Comparison of ENCODE assay signal across 10 cellular contexts in the genomic region with DNA sequence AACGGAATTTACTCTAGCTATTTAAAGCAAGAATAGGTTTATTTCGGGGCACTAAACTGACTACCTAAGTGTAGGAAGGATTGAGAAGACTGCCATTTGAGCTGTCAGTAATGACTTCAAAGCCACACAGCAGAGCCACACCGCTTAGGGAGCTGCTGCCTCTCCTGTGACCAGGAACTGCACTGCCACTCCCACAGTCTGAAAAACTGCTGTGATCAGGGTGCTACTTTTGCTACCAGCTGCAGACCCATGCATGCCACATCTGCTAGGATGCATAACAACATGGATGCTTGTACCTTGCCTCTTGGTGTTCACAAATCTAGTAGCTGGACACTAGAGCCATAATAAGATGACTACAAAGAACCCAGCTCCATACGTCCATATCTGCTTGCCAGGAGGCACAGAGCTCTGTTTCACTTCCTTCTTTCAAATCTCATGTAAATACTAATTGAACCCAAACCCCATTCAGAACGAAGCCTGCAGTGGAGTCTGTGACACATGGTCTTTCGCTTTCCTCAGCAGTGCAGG. TPM values are rescaled to one million over a fixed set of nuclear protein-coding genes. Genes with fewer than 3 reads are reported as not detected.
DNase-seq lines count a peak whose midpoint lies in the region; ATAC-seq and TF ChIP-seq lines count a peak whose summit lies in the region.
"Had no signal": no experiment of that assay in that cellular context is flagged by ENCODE, and none has a peak within 500 bp of the region (broad histone marks: within the 10 kb centered on the region; RNA-seq: fewer than 3 reads in every experiment).

No MANE protein-coding gene starts in this region.

- no peak for DNase-seq in RWPE1 (ENCODE audit: low spot score)
- DNase-seq in activated CD4-positive, alpha-beta T cell treated with anti-CD3 and anti-CD28 coated beads, Interleukin-2, amount 10 ng/mL, durations not matched to agents 24 days and 14 days, result no peak
- no peak for DNase-seq in effector CD8-positive, alpha-beta T cell (lab: John Stamatoyannopoulos, UW)
- DNase-seq in activated CD4-positive, alpha-beta memory T cell treated with anti-CD3 and anti-CD28 coated beads, Interleukin-2, amount 10 ng/mL, durations not matched to agents 7 days and 5 days, result no peak
- no peak for DNase-seq in effector memory CD4-positive, alpha-beta T cell
- DNase-seq: central memory CD4-positive, alpha-beta T cell; stimulated activated CD4-positive, alpha-beta T cell treated with anti-CD3 and anti-CD28 coated beads, Interleukin-4, amount 100 ng/mL, for 4 hours had no signal

- H3K4me3 Mint-ChIP-seq in activated CD4-positive, alpha-beta T cell treated with anti-CD3 and anti-CD28 coated beads, Interleukin-2, amount 10 ng/mL, durations not matched to agents 24 days and 14 days, result no peak overlapping the region
- no peak overlapping the region for H3K4me3 Mint-ChIP-seq in activated CD4-positive, alpha-beta memory T cell treated with anti-CD3 and anti-CD28 coated beads, Interleukin-2, amount 10 ng/mL, durations not matched to agents 7 days and 5 days

- POLR2A ChIA-PET in RWPE1 (lab: Yijun Ruan, JAX; ENCODE audit: low non-redundant PET), result interaction anchor here (0.7 kb wide), 2 partner anchors 22 to 423 kb away, joined by 3 to 10 read pairs; no protein-coding TSS in a partner anchor
- POLR2A ChIA-PET in activated CD4-positive, alpha-beta memory T cell treated with anti-CD3 and anti-CD28 coated beads, Interleukin-2, amount 10 ng/mL, durations not matched to agents 7 days and 5 days (lab: Charles Lee), result no interaction called here

- no peaks in the 10 kb centered on the region for H3K9me3 ChIP-seq in effector memory CD4-positive, alpha-beta T cell (ENCODE audit: control insufficient read depth, low read length)

- no peaks in the 10 kb centered on the region for H3K9me3 Mint-ChIP-seq in activated CD4-positive, alpha-beta T cell treated with anti-CD3 and anti-CD28 coated beads, Interleukin-2, amount 10 ng/mL, durations not matched to agents 24 days and 14 days
- H3K9me3 Mint-ChIP-seq in activated CD4-positive, alpha-beta memory T cell treated with anti-CD3 and anti-CD28 coated beads, Interleukin-2, amount 10 ng/mL, durations not matched to agents 7 days and 5 days, result no peaks in the 10 kb centered on the region

- peak overlapping the region; percentile 41; the same call in 1 of the 2 replicates for H3K27ac ChIP-seq in C4-2B
- H3K27ac ChIP-seq in RWPE1, result 0 out of 2 replicates have a peak overlapping the region, but pooled peaks have one; percentile 22
- no peak overlapping the region for H3K27ac ChIP-seq in effector memory CD4-positive, alpha-beta T cell (ENCODE audit: insufficient read depth, low read length, poor library complexity, severe bottlenecking)

- H3K4me1 ChIP-seq in effector memory CD4-positive, alpha-beta T cell (ENCODE audit: control insufficient read depth, insufficient read depth, low read length, poor library complexity, severe bottlenecking), result no peaks in the 10 kb centered on the region

- H3K27me3 ChIP-seq in effector memory CD4-positive, alpha-beta T cell (replicated peaks; ENCODE audit: control insufficient read depth, insufficient read depth, low read length, poor library complexity, severe bottlenecking), result peaks cover 10% of the 10 kb centered on the region

- TF ChIP-seq CTCF in C4-2B (conservative IDR thresholded peaks at IDR 0.05), result no peak
- no peak for TF ChIP-seq CTCF in RWPE1 (conservative IDR thresholded peaks at IDR 0.05; ENCODE audit: low read depth)

- CTCF ChIA-PET in RWPE1 (lab: Yijun Ruan, JAX), result interaction anchor here (0.6 to 0.7 kb wide), 3 partner anchors 42 to 487 kb away, joined by 3 to 6 read pairs (median 5); no protein-coding TSS in a partner anchor
- CTCF ChIA-PET in activated CD4-positive, alpha-beta memory T cell treated with anti-CD3 and anti-CD28 coated beads, Interleukin-2, amount 10 ng/mL, durations not matched to agents 7 days and 5 days (lab: Charles Lee), result no interaction called here

- H3K27me3 Mint-ChIP-seq in activated CD4-positive, alpha-beta T cell treated with anti-CD3 and anti-CD28 coated beads, Interleukin-2, amount 10 ng/mL, durations not matched to agents 24 days and 14 days, result peaks cover 37% of the 10 kb centered on the region
- peaks cover 32% of the 10 kb centered on the region for H3K27me3 Mint-ChIP-seq in activated CD4-positive, alpha-beta memory T cell treated with anti-CD3 and anti-CD28 coated beads, Interleukin-2, amount 10 ng/mL, durations not matched to agents 7 days and 5 days

- no peak overlapping the region for H3K4me3 ChIP-seq in effector memory CD4-positive, alpha-beta T cell (ENCODE audit: insufficient read depth, low read depth, low read length, poor library complexity, severe bottlenecking)

- ATAC-seq in GM19395 (IDR thresholded peaks at IDR 0.05; ENCODE audit: unreplicated experiment) (peak; percentile 89), HG03060 (IDR thresholded peaks at IDR 0.05; ENCODE audit: low read depth, unreplicated experiment) (peak; percentile 97)

- H3K36me3 ChIP-seq in effector memory CD4-positive, alpha-beta T cell (ENCODE audit: control insufficient read depth, insufficient read depth, low read length), result no peaks in the 10 kb centered on the region

- intact Hi-C loops in activated CD4-positive, alpha-beta T cell treated with anti-CD3 and anti-CD28 coated beads, Interleukin-2, amount 10 ng/mL, durations not matched to agents 24 days and 14 days (cut with micrococcal nuclease), result no loop called here

- H3K36me3 Mint-ChIP-seq in activated CD4-positive, alpha-beta T cell treated with anti-CD3 and anti-CD28 coated beads, Interleukin-2, amount 10 ng/mL, durations not matched to agents 24 days and 14 days (ENCODE audit: low read depth), result no peaks in the 10 kb centered on the region
- H3K36me3 Mint-ChIP-seq in activated CD4-positive, alpha-beta memory T cell treated with anti-CD3 and anti-CD28 coated beads, Interleukin-2, amount 10 ng/mL, durations not matched to agents 7 days and 5 days (ENCODE audit: low read depth), result no peaks in the 10 kb centered on the region

- peaks cover 2% of the 10 kb centered on the region for H3K4me1 Mint-ChIP-seq in activated CD4-positive, alpha-beta T cell treated with anti-CD3 and anti-CD28 coated beads, Interleukin-2, amount 10 ng/mL, durations not matched to agents 24 days and 14 days
- peaks cover 3% of the 10 kb centered on the region for H3K4me1 Mint-ChIP-seq in activated CD4-positive, alpha-beta memory T cell treated with anti-CD3 and anti-CD28 coated beads, Interleukin-2, amount 10 ng/mL, durations not matched to agents 7 days and 5 days

- H3K27ac Mint-ChIP-seq in activated CD4-positive, alpha-beta T cell treated with anti-CD3 and anti-CD28 coated beads, Interleukin-2, amount 10 ng/mL, durations not matched to agents 24 days and 14 days, result no peak overlapping the region
- no peak overlapping the region for H3K27ac Mint-ChIP-seq in activated CD4-positive, alpha-beta memory T cell treated with anti-CD3 and anti-CD28 coated beads, Interleukin-2, amount 10 ng/mL, durations not matched to agents 7 days and 5 days

RNA-seq across cellular contexts. Expression of gene DSG2, which starts 2.2 kb away (rescaled TPM):
- total RNA-seq in activated CD4-positive, alpha-beta T cell treated with anti-CD3 and anti-CD28 coated beads, Interleukin-2, amount 10 ng/mL, durations not matched to agents 24 days and 14 days, result 0.33 and 0.47 TPM in 2 replicates
- under 1 TPM; 0.10 to 0.13 TPM for total RNA-seq in activated CD4-positive, alpha-beta memory T cell treated with anti-CD3 and anti-CD28 coated beads, Interleukin-2, amount 10 ng/mL, durations not matched to agents 7 days and 5 days

RNA-seq across cellular contexts. Expression of gene DSG3, which starts 52.7 kb away (rescaled TPM):
- total RNA-seq in activated CD4-positive, alpha-beta T cell treated with anti-CD3 and anti-CD28 coated beads, Interleukin-2, amount 10 ng/mL, durations not matched to agents 24 days and 14 days, result not detected in 2 replicates
- not detected for total RNA-seq in activated CD4-positive, alpha-beta memory T cell treated with anti-CD3 and anti-CD28 coated beads, Interleukin-2, amount 10 ng/mL, durations not matched to agents 7 days and 5 days
